ENCODE assay signal across 8 cellular contexts in genomic region chr2:224982910-224983688, GRCh38. TPM values are rescaled to one million over a fixed set of nuclear protein-coding genes. Genes with fewer than 3 reads are reported as not detected.
A peak's percentile ranks its signal among the peaks of the same experiment; 100 is the strongest.
DNase-seq lines count a peak whose midpoint lies in the region; ATAC-seq and TF ChIP-seq lines count a peak whose summit lies in the region.

No MANE protein-coding gene starts in this region.

- H3K27me3 ChIP-seq in ovary, result no peaks in the 10 kb centered on the region

- in situ Hi-C loops in GM13976 (cut with MboI; ENCODE audit: low sequenced_read_pairs, unreplicated experiment), result no loop called here

- 4 to 9% (median 7%) methylated on average over 13 of the region's 13 CpGs for WGBS in ovary, 3 donors

- DNase-seq in DMS53 treated with DMSO at 0.1 percent for 48 hours (lab: John Stamatoyannopoulos, UW; ENCODE audit: unreplicated experiment) (peak; percentile 23), HCEC 1CT (peak; percentile 76), SHP77 treated with DMSO at 0.1 percent for 48 hours (lab: John Stamatoyannopoulos, UW) (peak; percentile 82), dedifferentiated amniotic fluid mesenchymal stem cell (ENCODE audit: extremely low spot score) (peak; percentile 76), ovary (no peak), GM13976 (ENCODE audit: low spot score) (no peak), SKM-1 (lab: John Stamatoyannopoulos, UW; ENCODE audit: unreplicated experiment) (no peak)

- H3K9me3 ChIP-seq in ovary, result no peaks in the 10 kb centered on the region

- no peak for TF ChIP-seq POLR2A in ovary (IDR thresholded peaks at IDR 0.05)

- no peak for ATAC-seq in HG02678 (IDR thresholded peaks at IDR 0.05; ENCODE audit: unreplicated experiment)

- intact Hi-C loops in ovary (cut with DNase I), result no loop called here

- H3K4me3 ChIP-seq in ovary, result peak overlapping the region; percentile 30

- no peaks in the 10 kb centered on the region for H3K36me3 ChIP-seq in ovary

- H3K4me1 ChIP-seq in ovary (ENCODE audit: insufficient read depth), result peaks cover 3% of the 10 kb centered on the region

- no peak for TF ChIP-seq EP300 in ovary (IDR thresholded peaks at IDR 0.05)

- peak overlapping the region in 1 of 2 donors; percentile 35 for H3K27ac ChIP-seq in ovary

- TF ChIP-seq CTCF in ovary (IDR thresholded peaks at IDR 0.05) (no peak), GM13976 (IDR thresholded peaks at IDR 0.05; ENCODE audit: borderline replicate concordance, control extremely low read depth, extremely low read depth, insufficient read depth, missing control alignments) (no peak)

RNA-seq across cellular contexts. Expression of gene DOCK10, which starts 59.2 kb away (rescaled TPM):
- 10 to 100 TPM; 28.9 to 42.5 (median 32.8) TPM for total RNA-seq in ovary
- 10 to 100 TPM; 15.3 to 15.9 TPM for polyA plus RNA-seq in ovary

Comparison
In these comparisons a context has a peak if more than half of its experiments do, and no peak if none do; other contexts are left out.
1. DNase-seq: peak in DMS53 treated with DMSO at 0.1 percent for 48 hours (single experiment), HCEC 1CT (single experiment), SHP77 treated with DMSO at 0.1 percent for 48 hours (single experiment) and dedifferentiated amniotic fluid mesenchymal stem cell (single experiment); none in ovary (0 of 5), GM13976 (single experiment) and SKM-1 (single experiment).